ENCODE assay signal across 16 cellular contexts in the genomic region with DNA sequence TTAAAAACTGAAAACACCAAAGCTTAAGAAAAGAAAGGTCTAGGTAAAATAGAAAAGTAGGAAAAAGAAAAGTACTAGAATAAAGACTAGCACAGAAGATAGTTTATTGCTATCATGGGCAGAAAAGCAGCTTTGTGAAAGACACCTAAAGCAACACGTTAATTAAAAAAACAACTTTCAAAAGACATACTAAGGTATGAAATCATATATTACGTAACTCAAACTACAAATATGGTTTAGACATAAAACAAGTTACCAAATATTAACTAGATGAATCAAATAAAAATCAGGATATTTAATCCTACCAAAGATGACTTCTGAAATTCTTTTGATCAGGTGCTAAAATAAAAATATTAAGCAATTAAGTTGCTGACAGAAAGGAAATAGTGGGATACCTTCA. TPM values are rescaled to one million over a fixed set of nuclear protein-coding genes. Genes with fewer than 3 reads are reported as not detected.
A peak's percentile ranks its signal among the peaks of the same experiment; 100 is the strongest.
DNase-seq lines count a peak whose midpoint lies in the region; ATAC-seq, FAIRE-seq and TF ChIP-seq lines count a peak whose summit lies in the region.
"Had no signal": no experiment of that assay in that cellular context is flagged by ENCODE, and none has a peak within 500 bp of the region (broad histone marks: within the 10 kb centered on the region; RNA-seq: fewer than 3 reads in every experiment).

No MANE protein-coding gene starts in this region.

- no peak overlapping the region for H3K4ac ChIP-seq in IMR-90 (ENCODE audit: low read depth, low read length)

- H3K23ac ChIP-seq in IMR-90 (ENCODE audit: low read depth, low read length) = no peak overlapping the region

- H3K27ac ChIP-seq in A549 (peak overlapping the region in 1 of 2 experiments; percentile 58; a peak in 4 of 6 replicates), IMR-90 (ENCODE audit: insufficient read depth, low read length) (no peak overlapping the region), right lobe of liver (peak overlapping the region in 2 of 3 donors; percentile 49 to 66)

- in situ Hi-C loops in IMR-90 (cut with MboI; ENCODE audit: low sequenced_read_pairs) = no loop called here

- H3K27me3 ChIP-seq in IMR-90 (ENCODE audit: control insufficient read depth, insufficient read depth, low read length) (no peaks in the 10 kb centered on the region), right lobe of liver (no peaks in the 10 kb centered on the region)

- CTCF ChIA-PET in A549 (lab: Yijun Ruan, JAX) = interaction anchor here (0.6 to 1.3 kb wide), 3 partner anchors 14 to 279 kb away, joined by 4 to 5 read pairs (median 5); no protein-coding TSS in a partner anchor
- CTCF ChIA-PET in IMR-90 (lab: Yijun Ruan, JAX) = interaction anchor here (0.6 kb wide), 1 partner anchor 187 kb away, joined by 3 read pairs; no protein-coding TSS in a partner anchor

- FAIRE-seq in A549 (lab: Jason Lieb, UNC) (no peak), frontal cortex (lab: Jason Lieb, UNC) (peak; percentile 23)
- FAIRE-seq: GM12878, GM18507 had no signal

- no peak overlapping the region for H2BK5ac ChIP-seq in IMR-90 (ENCODE audit: low read depth, low read length, poor library complexity, severe bottlenecking)

- H4K5ac ChIP-seq in IMR-90 (ENCODE audit: low read depth, low read length) = no peak overlapping the region

- TF ChIP-seq EP300 in A549 (IDR thresholded peaks at IDR 0.05) = no peak

- H2AFZ ChIP-seq in IMR-90 (replicated peaks; ENCODE audit: low read length, poor library complexity) = no peak overlapping the region

- TF ChIP-seq POLR2A in A549 (IDR thresholded peaks at IDR 0.05; ENCODE audit: low read length) (no peak), IMR-90 (IDR thresholded peaks at IDR 0.05; ENCODE audit: low read depth, low read length) (no peak), right lobe of liver (IDR thresholded peaks at IDR 0.05) (no peak)

- H2BK120ac ChIP-seq in IMR-90 (ENCODE audit: low read depth, low read length) = no peak overlapping the region

- H3K4me2 ChIP-seq in A549 (peak overlapping the region; percentile 35; the same call in 2 of the 3 replicates), IMR-90 (ENCODE audit: low read depth, low read length) (no peak overlapping the region)

- H2AK5ac ChIP-seq in IMR-90 (ENCODE audit: low read depth, low read length) = no peak overlapping the region

- peaks cover 17 to 26% of the 10 kb centered on the region in 2 experiments for H3K79me1 ChIP-seq in IMR-90 (ENCODE audit: low read depth in 1 of 2, low read length in 2 of 2)

- H3K4me1 ChIP-seq in A549 = peaks cover 78% of the 10 kb centered on the region
- H3K4me1 ChIP-seq in IMR-90 (ENCODE audit: control insufficient read depth, insufficient read depth, low read length) = no peaks in the 10 kb centered on the region; the same call in 1 of the 2 replicates
- H3K4me1 ChIP-seq in right lobe of liver = peaks cover 0 to 2% (median 0%) of the 10 kb centered on the region in 4 donors

- TF ChIP-seq CTCF in A549 (IDR thresholded peaks at IDR 0.05) (no peak), IMR-90 (conservative IDR thresholded peaks at IDR 0.05; ENCODE audit: low read depth, low read length) (no peak), right lobe of liver (IDR thresholded peaks at IDR 0.05) (no peak)

- no peak overlapping the region for H4K8ac ChIP-seq in IMR-90 (ENCODE audit: low read depth in 2 of 2, low read length in 2 of 2)

- ATAC-seq in A549 = no peak
- ATAC-seq in IMR-90 (ENCODE audit: low read depth) = no peak
- peak in 3 of 4 donors; percentile 24 to 34 (median 24) for ATAC-seq in right lobe of liver
- ATAC-seq in HG03095 (IDR thresholded peaks at IDR 0.05; ENCODE audit: unreplicated experiment) = no peak

- intact Hi-C loops in IMR-90 (cut with micrococcal nuclease) = no loop called here
- intact Hi-C loops in right lobe of liver (cut with DNase I) = no loop called here

- TF ChIP-seq RAD21 in A549 (conservative IDR thresholded peaks at IDR 0.05 in 1 of 2, IDR thresholded peaks at IDR 0.05 in 1 of 2) (no peak), IMR-90 (IDR thresholded peaks at IDR 0.05; ENCODE audit: low read length) (no peak)

- no peak overlapping the region for H2BK15ac ChIP-seq in IMR-90 (ENCODE audit: low read depth, low read length)

- POLR2A ChIA-PET in A549 (lab: Yijun Ruan, JAX) = no interaction called here
- POLR2A ChIA-PET in IMR-90 (lab: Charles Lee; ENCODE audit: unreplicated experiment) = interaction anchor here (0.6 to 0.7 kb wide), 2 partner anchors 266 to 284 kb away, joined by 4 to 15 read pairs; no protein-coding TSS in a partner anchor

- H3K4me3 ChIP-seq in A549 (no peak overlapping the region), IMR-90 (ENCODE audit: insufficient read depth, low read depth, low read length) (no peak overlapping the region), right lobe of liver (peak overlapping the region in 2 of 3 donors; percentile 35 to 43)
- H3K4me3 ChIP-seq: GM12878 had no signal

- H3K56ac ChIP-seq in IMR-90 (ENCODE audit: extremely low read depth, insufficient read depth, low read length) = no peak overlapping the region

- no peak overlapping the region for H2AK9ac ChIP-seq in IMR-90 (replicated peaks; ENCODE audit: low read depth, low read length, poor library complexity)

- no peak overlapping the region for H2BK20ac ChIP-seq in IMR-90 (ENCODE audit: low read depth, low read length)

- no TSS peak for BruUV-seq in IMR-90 (replicated peaks; lab: Mats Ljungman, UMichigan)

- peaks cover 4% of the 10 kb centered on the region for H3K9me1 ChIP-seq in IMR-90 (ENCODE audit: insufficient read depth, low read length)

- DNase-seq in A549 (ENCODE audit: low read depth in 1 of 2, low spot score in 1 of 2) (no peak), IMR-90 (no peak), frontal cortex (ENCODE audit: low spot score in 2 of 2) (no peak), right lobe of liver (no peak), GM19240 (ENCODE audit: insufficient read length, low spot score) (no peak)
- no peak for DNase-seq in stimulated activated CD4-positive, alpha-beta T cell treated with anti-CD3 and anti-CD28 coated beads, Interleukin-2, amount 100 ng/mL, for 48 hours
- DNase-seq: 8988T; C1 segment of cervical spinal cord; Calu3; CD4-positive, alpha-beta T cell; DMS79; GOT3; H9 had no signal

- H3K18ac ChIP-seq in IMR-90 (ENCODE audit: low read depth, low read length) = no peak overlapping the region

- H3K36me3 ChIP-seq in IMR-90 (ENCODE audit: control insufficient read depth, insufficient read depth, low read length) (no peaks in the 10 kb centered on the region), right lobe of liver (no peaks in the 10 kb centered on the region)

- H3K14ac ChIP-seq in IMR-90 (replicated peaks; ENCODE audit: low read depth, low read length) = no peak overlapping the region

- no peak overlapping the region for H3K9ac ChIP-seq in IMR-90 (ENCODE audit: low read depth, low read length)

- dilution Hi-C loops in IMR-90 (cut with HindIII; ENCODE audit: low sequenced_read_pairs, unreplicated experiment) = loop anchor here (25.0 kb wide), 1 partner anchor 262 kb away; no protein-coding TSS in a partner anchor

- no peak overlapping the region for H4K91ac ChIP-seq in IMR-90 (ENCODE audit: insufficient read depth, low read depth, low read length)

- no peaks in the 10 kb centered on the region for H4K20me1 ChIP-seq in IMR-90 (ENCODE audit: insufficient read depth, low read length)

- 73% methylated on average over 2 of the region's 2 CpGs for WGBS in A549 (ENCODE audit: missing lambda C conversion rate)
- no CpG with 5 or more reads among the region's 2 CpGs for WGBS in IMR-90 (ENCODE audit: extremely low coverage in 2 of 2, insufficient read length in 1 of 2), 2 experiments
- 33% methylated on average over 2 of the region's 2 CpGs for WGBS in right lobe of liver (ENCODE audit: insufficient coverage, low coverage, low lambda C conversion rate, missing lambda C conversion rate)

- H3K9me3 ChIP-seq in A549 (no peaks in the 10 kb centered on the region), IMR-90 (ENCODE audit: control insufficient read depth, insufficient read depth, low read length) (no peaks in the 10 kb centered on the region), right lobe of liver (no peaks in the 10 kb centered on the region)

TF ChIP-seq in A549, 52 proteins besides CTCF, POLR2A, EP300 and RAD21 (continues in another document):
- TF ChIP-seq RNF2 (IDR thresholded peaks at IDR 0.05; ENCODE audit: borderline replicate concordance, low read depth) (no peak), PHF8 (IDR thresholded peaks at IDR 0.05; ENCODE audit: borderline replicate concordance, low read depth) (no peak), HEYL (CRISPR knock-in tag; IDR thresholded peaks at IDR 0.05) (no peak), ZSCAN20 (CRISPR knock-in tag; IDR thresholded peaks at IDR 0.05) (no peak), BHLHE40 (IDR thresholded peaks at IDR 0.05; ENCODE audit: low read depth, low read length) (no peak)

TF ChIP-seq in IMR-90, 13 proteins besides CTCF, POLR2A, EP300 and RAD21:
- TF ChIP-seq FOS (IDR thresholded peaks at IDR 0.05; ENCODE audit: low read depth, low read length) (no peak), CEBPB (IDR thresholded peaks at IDR 0.05; ENCODE audit: low read depth, low read length) (peak; percentile 63)

RNA-seq across cellular contexts. Expression of gene RTTN, which starts 30.3 kb away (rescaled TPM):
- polyA plus RNA-seq in A549 (2011; rRNA removed) (24.6 and 25.3 TPM in 2 replicates), A549 (2017; fragmentation: RNase III; extraction: RNeasy Plus Mini Kit Qiagen cat#74134 plus additional on column Dnase treatment) (8.4 to 9.9 TPM (median 9.5 TPM) in 3 replicates), IMR-90 (2012; rRNA removed) (4.8 and 5.8 TPM in 2 replicates)
- polyA plus RNA-seq in A549 (2012; cell fraction: cytosol; rRNA removed) = 6.2 and 7.3 TPM in 2 replicates
- polyA plus RNA-seq in A549 (2012; cell fraction: nucleus; rRNA removed) = 10.2 and 16.1 TPM in 2 replicates
- polyA minus RNA-seq in A549 (2011; rRNA and poly(A)+ RNA removed) = 58.9 and 61.8 TPM in 2 replicates
- total RNA-seq in IMR-90 (2012; rRNA removed) (19.9 and 21.9 TPM in 2 replicates), frontal cortex (29.3 TPM), right lobe of liver (1 to 10 TPM; 2.3 to 7.4 (median 6.5) TPM)
- polyA plus RNA-seq in IMR-90 (2012; cell fraction: cytosol; rRNA removed) = 1.1 and 1.9 TPM in 2 replicates
- 2.9 and 18.0 TPM in 2 replicates for polyA plus RNA-seq in IMR-90 (2012; cell fraction: nucleus; rRNA removed; ENCODE audit: low replicate concordance)

Comparison
In these comparisons a context has a peak if more than half of its experiments do, and no peak if none do; other contexts are left out.
1. ATAC-seq: peak in right lobe of liver (3 of 4); none in A549 (0 of 2), IMR-90 (single experiment) and HG03095 (single experiment).
2. H3K4me3 ChIP-seq: peak in right lobe of liver (2 of 3); none in A549 (single experiment) and IMR-90 (single experiment).